ENCODE assay signal across 11 cellular contexts in genomic region chr19:16876904-16877361, GRCh38. TPM values are rescaled to one million over a fixed set of nuclear protein-coding genes. Genes with fewer than 3 reads are reported as not detected.
DNase-seq lines count a peak whose midpoint lies in the region; ATAC-seq and TF ChIP-seq lines count a peak whose summit lies in the region.
"Had no signal": no experiment of that assay in that cellular context is flagged by ENCODE, and none has a peak within 500 bp of the region (broad histone marks: within the 10 kb centered on the region; RNA-seq: fewer than 3 reads in every experiment).

No MANE protein-coding gene starts in this region.

- peaks cover 0 to 74% of the 10 kb centered on the region in 2 donors for H3K36me3 ChIP-seq in gastroesophageal sphincter
- H3K36me3 ChIP-seq in parathyroid adenoma (ENCODE audit: control insufficient read depth, insufficient read depth, low read length), result no peaks in the 10 kb centered on the region

- peaks cover 14 to 23% (median 18%) of the 10 kb centered on the region in 4 donors for H3K4me1 Mint-ChIP-seq in naive thymus-derived CD8-positive, alpha-beta T cell
- peaks cover 11% of the 10 kb centered on the region for H3K4me1 Mint-ChIP-seq in activated CD4-positive, alpha-beta memory T cell treated with anti-CD3 and anti-CD28 coated beads for 36 hours (ENCODE audit: low read depth)

- H3K4me3 ChIP-seq in gastroesophageal sphincter (no peak overlapping the region), parathyroid adenoma (ENCODE audit: low read depth, low read length) (no peak overlapping the region)

- H3K79me2 ChIP-seq in parathyroid adenoma, result peaks cover 8% of the 10 kb centered on the region

- H3K27me3 ChIP-seq in gastroesophageal sphincter, result no peaks in the 10 kb centered on the region
- no peaks in the 10 kb centered on the region for H3K27me3 ChIP-seq in parathyroid adenoma (ENCODE audit: control insufficient read depth, insufficient read depth, low read length)

- peaks cover 6 to 63% (median 31%) of the 10 kb centered on the region in 3 donors for H3K36me3 Mint-ChIP-seq in naive thymus-derived CD8-positive, alpha-beta T cell
- H3K36me3 Mint-ChIP-seq in activated CD4-positive, alpha-beta memory T cell treated with anti-CD3 and anti-CD28 coated beads for 36 hours, result peaks cover 45% of the 10 kb centered on the region

- H3K9me3 ChIP-seq in gastroesophageal sphincter (peaks cover 0 to 11% (median 0%) of the 10 kb centered on the region in 3 donors), parathyroid adenoma (ENCODE audit: control insufficient read depth, low read length) (no peaks in the 10 kb centered on the region)

- no peak for TF ChIP-seq POLR2A in gastroesophageal sphincter (IDR thresholded peaks at IDR 0.05)

- no peak overlapping the region for H3K4me3 Mint-ChIP-seq in naive thymus-derived CD8-positive, alpha-beta T cell
- H3K4me3 Mint-ChIP-seq in activated CD4-positive, alpha-beta memory T cell treated with anti-CD3 and anti-CD28 coated beads for 36 hours, result no peak overlapping the region
- H3K4me3 Mint-ChIP-seq: activated naive CD4-positive, alpha-beta T cell treated with anti-CD3 and anti-CD28 coated beads, Interleukin-2, amount 10 ng/mL, durations not matched to agents 7 days and 5 days; T-helper 2 cell treated with Interferon-gamma antibody and Interleukin-4, amounts not matched to agents 5 μg/mL and 100 μg/mL, for 36 hours had no signal

- intact Hi-C loops in activated CD4-positive, alpha-beta memory T cell treated with anti-CD3 and anti-CD28 coated beads for 36 hours (cut with micrococcal nuclease), result no loop called here

- DNase-seq in HK-2 (ENCODE audit: unreplicated experiment), result peak; percentile 76
- peak; percentile 98 for DNase-seq in SW480 (ENCODE audit: low spot score)
- no peak for DNase-seq in naive thymus-derived CD8-positive, alpha-beta T cell
- no peak for DNase-seq in iPS-NIHi7 (ENCODE audit: extremely low spot score)
- DNase-seq in activated CD4-positive, alpha-beta memory T cell treated with anti-CD3 and anti-CD28 coated beads for 36 hours, result no peak
- DNase-seq: activated CD8-positive, alpha-beta memory T cell treated with anti-CD3 and anti-CD28 coated beads for 24 hours; activated naive CD4-positive, alpha-beta T cell treated with anti-CD3 and anti-CD28 coated beads, Interleukin-2, amount 10 ng/mL, durations not matched to agents 7 days and 5 days; NCI-H345 had no signal

- H3K4me1 ChIP-seq in gastroesophageal sphincter (peaks cover 0 to 14% (median 0%) of the 10 kb centered on the region in 3 donors), parathyroid adenoma (no peaks in the 10 kb centered on the region)

- no peak for TF ChIP-seq EP300 in gastroesophageal sphincter (IDR thresholded peaks at IDR 0.05)

- POLR2A ChIA-PET in naive thymus-derived CD8-positive, alpha-beta T cell (lab: Charles Lee), result no interaction called here
- POLR2A ChIA-PET in activated CD4-positive, alpha-beta memory T cell treated with anti-CD3 and anti-CD28 coated beads for 36 hours (lab: Charles Lee), result no interaction called here

- H3K27ac Mint-ChIP-seq in naive thymus-derived CD8-positive, alpha-beta T cell, result peak overlapping the region in 3 of 10 donors; percentile 53 to 78 (median 67)
- H3K27ac Mint-ChIP-seq in activated CD4-positive, alpha-beta memory T cell treated with anti-CD3 and anti-CD28 coated beads for 36 hours, result no peak overlapping the region
- H3K27ac Mint-ChIP-seq: activated naive CD4-positive, alpha-beta T cell treated with anti-CD3 and anti-CD28 coated beads, Interleukin-2, amount 10 ng/mL, durations not matched to agents 7 days and 5 days; T-helper 2 cell treated with Interferon-gamma antibody and Interleukin-4, amounts not matched to agents 5 μg/mL and 100 μg/mL, for 36 hours had no signal

- H3K9me3 Mint-ChIP-seq in naive thymus-derived CD8-positive, alpha-beta T cell, result peaks cover 0 to 15% (median 3%) of the 10 kb centered on the region in 9 donors
- H3K9me3 Mint-ChIP-seq in activated CD4-positive, alpha-beta memory T cell treated with anti-CD3 and anti-CD28 coated beads for 36 hours, result peaks cover 10% of the 10 kb centered on the region

- no CpG with 5 or more reads among the region's 12 CpGs for WGBS in gastroesophageal sphincter (ENCODE audit: low coverage in 1 of 2), 2 donors

- H3K4me2 ChIP-seq in parathyroid adenoma (ENCODE audit: low read length), result no peak overlapping the region

- H3K27me3 Mint-ChIP-seq in naive thymus-derived CD8-positive, alpha-beta T cell, result no peaks in the 10 kb centered on the region
- H3K27me3 Mint-ChIP-seq in activated CD4-positive, alpha-beta memory T cell treated with anti-CD3 and anti-CD28 coated beads for 36 hours, result no peaks in the 10 kb centered on the region
- H3K27me3 Mint-ChIP-seq: activated naive CD4-positive, alpha-beta T cell treated with anti-CD3 and anti-CD28 coated beads, Interleukin-2, amount 10 ng/mL, durations not matched to agents 7 days and 5 days had no signal

- H3K9ac ChIP-seq in parathyroid adenoma, result no peak overlapping the region

- H3K27ac ChIP-seq in gastroesophageal sphincter, result peak overlapping the region in 1 of 4 donors; percentile 1
- peak overlapping the region; percentile 49 for H3K27ac ChIP-seq in parathyroid adenoma

- ATAC-seq in gastroesophageal sphincter, result peak; percentile 43
- ATAC-seq in naive thymus-derived CD8-positive, alpha-beta T cell, result no peak

- TF ChIP-seq CTCF in gastroesophageal sphincter (IDR thresholded peaks at IDR 0.05), result no peak
- TF ChIP-seq CTCF in parathyroid adenoma (IDR thresholded peaks at IDR 0.05), result no peak

- CTCF ChIA-PET in activated CD4-positive, alpha-beta memory T cell treated with anti-CD3 and anti-CD28 coated beads for 36 hours (lab: Charles Lee), result no interaction called here

- no peak overlapping the region for H2AFZ ChIP-seq in parathyroid adenoma

RNA-seq across cellular contexts. Expression of gene F2RL3, which starts 11.9 kb away (rescaled TPM):
- 1 to 10 TPM; 2.3 to 5.1 (median 2.7) TPM for total RNA-seq in gastroesophageal sphincter
- total RNA-seq in naive thymus-derived CD8-positive, alpha-beta T cell, result not detected
- under 1 TPM in 1 of 3 donors, not detected in 2; 0.24 TPM for polyA plus RNA-seq in naive thymus-derived CD8-positive, alpha-beta T cell
- not detected for total RNA-seq in activated CD4-positive, alpha-beta memory T cell treated with anti-CD3 and anti-CD28 coated beads for 36 hours

RNA-seq across cellular contexts. Expression of gene SIN3B, which starts 47.7 kb away (rescaled TPM):
- 10 to 100 TPM; 19.7 to 55.7 (median 45.8) TPM for total RNA-seq in gastroesophageal sphincter
- total RNA-seq in naive thymus-derived CD8-positive, alpha-beta T cell, result 100 to 1,000 TPM in 1 of 2 experiments, 10 to 100 TPM in 1; 99.6 to 104 TPM
- polyA plus RNA-seq in naive thymus-derived CD8-positive, alpha-beta T cell, result 1 to 10 TPM; 2.2 to 5.2 (median 3.2) TPM
- 10 to 100 TPM; 21.9 to 23.4 TPM for total RNA-seq in activated CD4-positive, alpha-beta memory T cell treated with anti-CD3 and anti-CD28 coated beads for 36 hours

Comparison
In these comparisons a context has a peak if more than half of its experiments do, and no peak if none do; other contexts are left out.
1. DNase-seq: peak in HK-2 (single experiment) and SW480 (single experiment); none in naive thymus-derived CD8-positive, alpha-beta T cell (0 of 10), iPS-NIHi7 (single experiment) and activated CD4-positive, alpha-beta memory T cell treated with anti-CD3 and anti-CD28 coated beads for 36 hours (single experiment).